Comparison of ENCODE assay signal across 12 cellular contexts in the genomic region with DNA sequence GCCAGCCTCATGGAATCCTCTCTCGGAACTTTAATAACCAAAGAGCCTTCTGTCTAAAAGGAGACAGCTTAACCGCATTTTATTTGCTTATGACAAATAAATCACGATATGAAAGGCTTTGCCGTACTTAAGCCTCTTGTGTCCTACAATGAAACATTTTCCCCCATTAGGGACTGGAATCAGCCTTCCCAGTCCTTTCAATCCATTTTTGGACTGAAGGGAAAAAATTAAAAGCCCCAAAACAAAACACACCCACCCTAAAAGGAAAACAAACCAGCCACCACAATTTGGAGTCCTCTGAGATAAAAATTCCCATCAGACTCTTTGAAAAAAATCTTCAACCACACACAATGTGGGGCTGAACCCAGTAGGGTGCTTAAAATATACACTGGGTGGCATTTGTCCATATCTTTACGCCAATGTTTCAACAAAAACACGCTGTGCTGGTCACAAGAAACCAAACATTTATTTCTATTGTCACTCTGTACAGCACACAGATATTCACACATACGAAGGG. TPM values are rescaled to one million over a fixed set of nuclear protein-coding genes. Genes with fewer than 3 reads are reported as not detected.
DNase-seq lines count a peak whose midpoint lies in the region; TF ChIP-seq lines count a peak whose summit lies in the region.
"Had no signal": no experiment of that assay in that cellular context is flagged by ENCODE, and none has a peak within 500 bp of the region (broad histone marks: within the 10 kb centered on the region; RNA-seq: fewer than 3 reads in every experiment).

No MANE protein-coding gene starts in this region.

- peaks cover 31% of the 10 kb centered on the region for H3K36me3 ChIP-seq in MG63
- no peaks in the 10 kb centered on the region for H3K36me3 ChIP-seq in spleen

- no peaks in the 10 kb centered on the region for H3K9me3 Mint-ChIP-seq in endothelial cell (ENCODE audit: unreplicated experiment)

- peaks cover 61% of the 10 kb centered on the region for H3K4me1 Mint-ChIP-seq in endothelial cell (ENCODE audit: unreplicated experiment)

- DNase-seq in MG63 (no peak), astrocyte of the spinal cord (ENCODE audit: low read depth, low spot score) (peak; percentile 89), spleen (no peak), endothelial cell (ENCODE audit: low spot score) (no peak), NCI-H146 (lab: John Stamatoyannopoulos, UW) (no peak)
- no peak for DNase-seq in stimulated activated CD4-positive, alpha-beta T cell treated with anti-CD3 and anti-CD28 coated beads, Interleukin-4, amount 100 ng/mL, for 4 hours
- DNase-seq: activated CD8-positive, alpha-beta T cell treated with anti-CD3 and anti-CD28 coated beads, Interleukin-2, amount 10 ng/mL, durations not matched to agents 7 days and 5 days; amygdala; foreskin fibroblast; H7; stimulated activated naive CD8-positive, alpha-beta T cell treated with anti-CD3 and anti-CD28 coated beads, Interleukin-15, Interleukin-2, amounts not matched to agents 100 U/mL and 50 U/mL, for 24 hours had no signal

- intact Hi-C loops in spleen (cut with DNase I; ENCODE audit: low total_unique reads) = no loop called here

- no peaks in the 10 kb centered on the region for H3K9me3 ChIP-seq in MG63
- H3K9me3 ChIP-seq in spleen = no peaks in the 10 kb centered on the region

- H3K4me3 Mint-ChIP-seq in endothelial cell (ENCODE audit: unreplicated experiment) = no peak overlapping the region

- in situ Hi-C loops in astrocyte of the spinal cord (cut with HindIII; ENCODE audit: low sequenced_read_pairs) = no loop called here

- peaks cover 5 to 58% (median 40%) of the 10 kb centered on the region in 6 donors for H3K4me1 ChIP-seq in spleen

- H3K27me3 ChIP-seq in MG63 (no peaks in the 10 kb centered on the region), spleen (replicated peaks in 1 of 7) (peaks cover 0 to 61% (median 34%) of the 10 kb centered on the region in 7 donors)

- 66 to 84% (median 74%) methylated on average over 7 of the region's 7 CpGs for WGBS in spleen, 5 donors

- H3K27ac Mint-ChIP-seq in endothelial cell (ENCODE audit: unreplicated experiment) = no peak overlapping the region
- H3K27ac Mint-ChIP-seq: activated CD8-positive, alpha-beta T cell treated with anti-CD3 and anti-CD28 coated beads, Interleukin-2, amount 10 ng/mL, durations not matched to agents 7 days and 5 days had no signal

- TF ChIP-seq CTCF in astrocyte of the spinal cord (IDR thresholded peaks at IDR 0.05; ENCODE audit: low read depth, low read length) = no peak
- no peak for TF ChIP-seq CTCF in spleen (IDR thresholded peaks at IDR 0.05 in 8 of 11, conservative IDR thresholded peaks at IDR 0.05 in 3 of 11)
- no peak for TF ChIP-seq CTCF in endothelial cell (IDR thresholded peaks at IDR 0.05; ENCODE audit: unreplicated experiment)

- peaks cover 38% of the 10 kb centered on the region for H3K27me3 Mint-ChIP-seq in endothelial cell (ENCODE audit: unreplicated experiment)

- H3K36me3 Mint-ChIP-seq in endothelial cell (ENCODE audit: low read depth, unreplicated experiment) = peaks cover 6% of the 10 kb centered on the region

- H3K27ac ChIP-seq in spleen = peak overlapping the region in 7 of 8 donors; percentile 58 to 89 (median 83)

- H3K4me3 ChIP-seq in MG63 = peak overlapping the region; percentile 61
- peak overlapping the region; percentile 77 for H3K4me3 ChIP-seq in astrocyte of the spinal cord (ENCODE audit: low read depth, low read length)
- H3K4me3 ChIP-seq in spleen = peak overlapping the region in 1 of 8 donors; percentile 85

- no peak for TF ChIP-seq POLR2A in spleen (IDR thresholded peaks at IDR 0.05)

RNA-seq across cellular contexts. Expression of a gene that starts 3.0 kb away (rescaled TPM):
- 0.86 and 4.2 TPM in 2 replicates for total RNA-seq in MG63 (2014; rRNA removed; shearing (Covaris generic); ENCODE audit: low replicate concordance)
- 1 to 10 TPM; 1.9 to 6.4 (median 3.6) TPM for total RNA-seq in spleen
- 1 to 10 TPM; 2.3 to 2.7 (median 2.4) TPM for polyA plus RNA-seq in spleen
- total RNA-seq in endothelial cell (ENCODE audit: unreplicated experiment) = 6.5 TPM

RNA-seq across cellular contexts. Expression of a gene that starts 14.9 kb away (rescaled TPM):
- 2.1 and 4.6 TPM in 2 replicates for total RNA-seq in MG63 (2014; rRNA removed; shearing (Covaris generic); ENCODE audit: low replicate concordance)
- total RNA-seq in spleen (10 to 100 TPM in 4 of 7 donors, 1 to 10 TPM in 3; 6.8 to 23.1 (median 10.4) TPM), endothelial cell (ENCODE audit: unreplicated experiment) (17.7 TPM)
- 1 to 10 TPM; 3.6 to 7.8 (median 6.5) TPM for polyA plus RNA-seq in spleen

RNA-seq across cellular contexts. Expression of a gene that starts 18.5 kb away (rescaled TPM):
- not detected in 2 replicates for total RNA-seq in MG63 (2014; rRNA removed; shearing (Covaris generic); ENCODE audit: low replicate concordance)
- total RNA-seq in spleen = 1 to 10 TPM in 3 of 7 donors, under 1 TPM in 4; 0.43 to 2.6 (median 0.67) TPM
- 1 to 10 TPM in 2 of 3 donors, under 1 TPM in 1; 0.91 to 1.5 (median 1.3) TPM for polyA plus RNA-seq in spleen
- 0.59 TPM for total RNA-seq in endothelial cell (ENCODE audit: unreplicated experiment)
- total RNA-seq: activated CD8-positive, alpha-beta T cell treated with anti-CD3 and anti-CD28 coated beads, Interleukin-2, amount 10 ng/mL, durations not matched to agents 7 days and 5 days; H7; lung microvascular endothelial cell had no signal

RNA-seq across cellular contexts. Expression of a gene that starts 29.7 kb away (rescaled TPM):
- 7.0 and 7.7 TPM in 2 replicates for total RNA-seq in MG63 (2014; rRNA removed; shearing (Covaris generic); ENCODE audit: low replicate concordance)
- 1 to 10 TPM; 1.2 to 4.5 (median 3.3) TPM for total RNA-seq in spleen
- polyA plus RNA-seq in spleen = 1 to 10 TPM; 1.7 to 3.4 (median 2.1) TPM
- total RNA-seq in endothelial cell (ENCODE audit: unreplicated experiment) = 1.9 TPM
- total RNA-seq: activated CD8-positive, alpha-beta T cell treated with anti-CD3 and anti-CD28 coated beads, Interleukin-2, amount 10 ng/mL, durations not matched to agents 7 days and 5 days; H7 had no signal

RNA-seq across cellular contexts. Expression of a gene that starts 30.2 kb away (rescaled TPM):
- total RNA-seq in MG63 (2014; rRNA removed; shearing (Covaris generic); ENCODE audit: low replicate concordance) = 7.2 and 16.0 TPM in 2 replicates
- 10 to 100 TPM in 4 of 7 donors, 1 to 10 TPM in 3; 5.9 to 21.9 (median 10.2) TPM for total RNA-seq in spleen
- 1 to 10 TPM; 7.2 to 8.2 (median 8.0) TPM for polyA plus RNA-seq in spleen
- total RNA-seq in endothelial cell (ENCODE audit: unreplicated experiment) = 5.6 TPM
